In the genomic region with DNA sequence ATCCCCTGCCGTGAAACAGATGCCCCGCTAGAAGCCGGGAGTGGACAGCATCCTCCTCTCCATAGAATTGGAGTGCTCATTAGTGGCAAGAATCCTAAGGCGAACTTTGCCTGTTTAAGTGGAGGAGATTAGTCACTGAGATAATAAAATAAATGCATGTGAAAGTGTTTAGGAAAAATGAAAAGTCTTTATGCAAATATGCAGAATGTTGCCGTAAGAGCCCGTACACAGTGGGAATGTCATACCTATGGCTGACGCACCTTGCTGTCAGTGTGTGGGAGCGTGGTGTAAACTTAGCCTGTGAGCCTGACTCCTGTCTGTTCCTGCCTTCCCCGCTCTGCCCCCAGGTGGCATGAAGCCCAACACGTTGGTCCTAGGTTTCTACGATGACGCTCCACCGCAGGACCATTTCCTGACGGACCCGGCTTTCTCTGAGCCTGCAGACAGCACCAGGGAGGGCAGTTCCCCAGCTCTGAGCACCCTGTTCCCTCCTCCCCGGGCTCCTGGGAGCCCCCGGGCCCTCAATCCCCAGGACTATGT, we compare ENCODE assay signal across 8 cellular contexts. TPM values are rescaled to one million over a fixed set of nuclear protein-coding genes. Genes with fewer than 3 reads are reported as not detected.
DNase-seq lines count a peak whose midpoint lies in the region; ATAC-seq, FAIRE-seq and TF ChIP-seq lines count a peak whose summit lies in the region.

No MANE protein-coding gene starts in this region.

- H4K20me1 ChIP-seq in keratinocyte (ENCODE audit: control insufficient read depth, extremely low read depth, insufficient read depth, low read length) (no peaks in the 10 kb centered on the region), OCI-LY7 (ENCODE audit: insufficient read depth, low read length) (no peaks in the 10 kb centered on the region)

- H3K9me3 Mint-ChIP-seq in T-helper 2 cell treated with Interferon-gamma antibody and Interleukin-4, amounts not matched to agents 5 μg/mL and 100 μg/mL, for 36 hours = no peaks in the 10 kb centered on the region
- H3K9me3 Mint-ChIP-seq in activated B cell treated with CpG ODN at 0.5 μM for 24 hours = no peaks in the 10 kb centered on the region
- no peaks in the 10 kb centered on the region for H3K9me3 Mint-ChIP-seq in activated T-cell treated with anti-CD3 and anti-CD28 coated beads, Interleukin-2, amount 50 U/mL, for 24 hours

- H3K36me3 Mint-ChIP-seq in T-helper 2 cell treated with Interferon-gamma antibody and Interleukin-4, amounts not matched to agents 5 μg/mL and 100 μg/mL, for 36 hours (ENCODE audit: low read depth) = peaks cover 29% of the 10 kb centered on the region
- H3K36me3 Mint-ChIP-seq in activated B cell treated with CpG ODN at 0.5 μM for 24 hours (ENCODE audit: low read depth) = peaks cover 38% of the 10 kb centered on the region
- peaks cover 65% of the 10 kb centered on the region for H3K36me3 Mint-ChIP-seq in activated T-cell treated with anti-CD3 and anti-CD28 coated beads, Interleukin-2, amount 50 U/mL, for 24 hours (ENCODE audit: low read depth)

- no peaks in the 10 kb centered on the region for H3K9me1 ChIP-seq in keratinocyte (ENCODE audit: control insufficient read depth, extremely low read depth, insufficient read depth, low read length)

- ATAC-seq in activated B cell treated with CpG ODN at 0.5 μM for 24 hours (ENCODE audit: low read depth) = no peak
- no peak for ATAC-seq in HG02642 (IDR thresholded peaks at IDR 0.05; ENCODE audit: poor library complexity, unreplicated experiment)

- peak; percentile 97 for FAIRE-seq in keratinocyte (lab: Jason Lieb, UNC)

- H3K9me3 ChIP-seq in keratinocyte (ENCODE audit: control insufficient read depth, low read depth, low read length) = no peaks in the 10 kb centered on the region
- H3K9me3 ChIP-seq in tibial nerve = no peaks in the 10 kb centered on the region
- H3K9me3 ChIP-seq in OCI-LY7 (ENCODE audit: low read length) = no peaks in the 10 kb centered on the region

- H3K4me1 ChIP-seq in keratinocyte (ENCODE audit: control insufficient read depth, extremely low read depth, insufficient read depth, low read length) (peaks cover 30% of the 10 kb centered on the region), tibial nerve (peaks cover 0 to 48% (median 30%) of the 10 kb centered on the region in 4 donors), OCI-LY7 (ENCODE audit: insufficient read depth, low read length, poor library complexity, severe bottlenecking) (peaks cover 9% of the 10 kb centered on the region)

- no peaks in the 10 kb centered on the region for H3K27me3 Mint-ChIP-seq in T-helper 2 cell treated with Interferon-gamma antibody and Interleukin-4, amounts not matched to agents 5 μg/mL and 100 μg/mL, for 36 hours (ENCODE audit: low read depth)
- no peaks in the 10 kb centered on the region for H3K27me3 Mint-ChIP-seq in activated B cell treated with CpG ODN at 0.5 μM for 24 hours
- H3K27me3 Mint-ChIP-seq in activated T-cell treated with anti-CD3 and anti-CD28 coated beads, Interleukin-2, amount 50 U/mL, for 24 hours = no peaks in the 10 kb centered on the region

- H2AFZ ChIP-seq in keratinocyte (ENCODE audit: control insufficient read depth, low read length) (no peak overlapping the region), OCI-LY7 (ENCODE audit: low read length) (no peak overlapping the region)

- H3K27me3 ChIP-seq in keratinocyte (ENCODE audit: control insufficient read depth, extremely low read depth, insufficient read depth, low read length) (no peaks in the 10 kb centered on the region), tibial nerve (no peaks in the 10 kb centered on the region)

- 84 to 85% methylated on average over 17 of the region's 17 CpGs for WGBS in tibial nerve, 2 donors

- H3K4me2 ChIP-seq in keratinocyte (ENCODE audit: control insufficient read depth, extremely low read depth, insufficient read depth, low read depth, low read length) (peak overlapping the region; percentile 95), OCI-LY7 (ENCODE audit: low read length) (no peak overlapping the region)

- TF ChIP-seq CTCF in activated B cell treated with CpG ODN at 0.5 μM for 24 hours (IDR thresholded peaks at IDR 0.05) (no peak), keratinocyte (optimal IDR thresholded peaks at IDR 0.05 in 1 of 3, IDR thresholded peaks at IDR 0.05 in 1 of 3, conservative IDR thresholded peaks at IDR 0.05 in 1 of 3; ENCODE audit: extremely low read depth in 1 of 3, insufficient read depth in 2 of 3, low read length in 3 of 3) (peak in 2 of 3 experiments; percentile 19 to 30), tibial nerve (IDR thresholded peaks at IDR 0.05) (no peak), OCI-LY7 (conservative IDR thresholded peaks at IDR 0.05; ENCODE audit: low read length) (no peak)

- H3K36me3 ChIP-seq in keratinocyte (ENCODE audit: control insufficient read depth in 2 of 2, extremely low read depth in 1 of 2, insufficient read depth in 2 of 2, low read length in 2 of 2) (peaks cover 11 to 27% of the 10 kb centered on the region in 2 experiments), tibial nerve (peaks cover 0 to 56% (median 0%) of the 10 kb centered on the region in 3 donors), OCI-LY7 (ENCODE audit: insufficient read depth, low read length) (peaks cover 20% of the 10 kb centered on the region)

- DNase-seq in T-helper 2 cell treated with Interferon-gamma antibody and Interleukin-4, amounts not matched to agents 5 μg/mL and 100 μg/mL, for 36 hours (ENCODE audit: low spot score) = no peak
- no peak for DNase-seq in T-helper 2 cell
- DNase-seq in activated B cell treated with CpG ODN at 0.5 μM for 24 hours = no peak
- peak; percentile 90 for DNase-seq in keratinocyte (ENCODE audit: low read depth, low spot score)
- DNase-seq in tibial nerve (ENCODE audit: low spot score in 2 of 2) = no peak
- no peak for DNase-seq in activated T-cell treated with anti-CD3 and anti-CD28 coated beads, Interleukin-2, amount 50 U/mL, for 24 hours
- DNase-seq in OCI-LY7 (ENCODE audit: low spot score) = no peak

- peaks cover 31% of the 10 kb centered on the region for H3K79me2 ChIP-seq in keratinocyte (ENCODE audit: control insufficient read depth, insufficient read depth, low read length)
- H3K79me2 ChIP-seq in OCI-LY7 (ENCODE audit: insufficient read depth, low read depth, low read length) = no peaks in the 10 kb centered on the region

- H3K27ac ChIP-seq in keratinocyte (ENCODE audit: control insufficient read depth, insufficient read depth, low read length) = peak overlapping the region; percentile 95
- H3K27ac ChIP-seq in tibial nerve = peak overlapping the region; percentile 96 to 99 (median 98)
- no peak overlapping the region for H3K27ac ChIP-seq in OCI-LY7 (ENCODE audit: low read depth, low read length, poor library complexity, severe bottlenecking)

- no peak overlapping the region for H3K27ac Mint-ChIP-seq in T-helper 2 cell treated with Interferon-gamma antibody and Interleukin-4, amounts not matched to agents 5 μg/mL and 100 μg/mL, for 36 hours
- peak overlapping the region; percentile 53 for H3K27ac Mint-ChIP-seq in activated B cell treated with CpG ODN at 0.5 μM for 24 hours
- H3K27ac Mint-ChIP-seq in activated T-cell treated with anti-CD3 and anti-CD28 coated beads, Interleukin-2, amount 50 U/mL, for 24 hours = no peak overlapping the region

- peaks cover 10% of the 10 kb centered on the region for H3K4me1 Mint-ChIP-seq in T-helper 2 cell treated with Interferon-gamma antibody and Interleukin-4, amounts not matched to agents 5 μg/mL and 100 μg/mL, for 36 hours (ENCODE audit: low read depth)
- H3K4me1 Mint-ChIP-seq in activated B cell treated with CpG ODN at 0.5 μM for 24 hours = peaks cover 22% of the 10 kb centered on the region
- H3K4me1 Mint-ChIP-seq in activated T-cell treated with anti-CD3 and anti-CD28 coated beads, Interleukin-2, amount 50 U/mL, for 24 hours (ENCODE audit: low read depth) = peaks cover 23% of the 10 kb centered on the region

- CTCF ChIA-PET in activated B cell treated with CpG ODN at 0.5 μM for 24 hours (lab: Charles Lee) = no interaction called here
- CTCF ChIA-PET in OCI-LY7 (lab: Charles Lee; ENCODE audit: unreplicated experiment) = no interaction called here

- intact Hi-C loops in activated B cell treated with CpG ODN at 0.5 μM for 24 hours (cut with micrococcal nuclease) = no loop called here
- intact Hi-C loops in OCI-LY7 (cut with micrococcal nuclease; ENCODE audit: unreplicated experiment) = no loop called here

- no peak for TF ChIP-seq POLR2A in tibial nerve (IDR thresholded peaks at IDR 0.05)

- POLR2A ChIA-PET in activated B cell treated with CpG ODN at 0.5 μM for 24 hours (lab: Charles Lee) (interaction anchor here (0.6 to 1.3 kb wide), 2 partner anchors 9 to 13 kb away, joined by 3 to 4 read pairs; a partner anchor contains a TSS), OCI-LY7 (lab: Charles Lee) (no interaction called here)

- TF ChIP-seq EP300 in tibial nerve (IDR thresholded peaks at IDR 0.05) = no peak

- peak overlapping the region; percentile 12 for H3K4me3 Mint-ChIP-seq in T-helper 2 cell treated with Interferon-gamma antibody and Interleukin-4, amounts not matched to agents 5 μg/mL and 100 μg/mL, for 36 hours
- H3K4me3 Mint-ChIP-seq in activated B cell treated with CpG ODN at 0.5 μM for 24 hours = no peak overlapping the region
- no peak overlapping the region for H3K4me3 Mint-ChIP-seq in activated T-cell treated with anti-CD3 and anti-CD28 coated beads, Interleukin-2, amount 50 U/mL, for 24 hours

- H3K9ac ChIP-seq in keratinocyte (ENCODE audit: control insufficient read depth, extremely low read depth, insufficient read depth, low read length) = peak overlapping the region; percentile 99

- H3K4me3 ChIP-seq in keratinocyte (ENCODE audit: control insufficient read depth in 2 of 3, extremely low read depth in 1 of 3, insufficient read depth in 2 of 3, low read depth in 1 of 3, low read length in 3 of 3) = peak overlapping the region; percentile 46 to 97 (median 95)
- H3K4me3 ChIP-seq in tibial nerve = peak overlapping the region in 2 of 4 donors; percentile 83 to 89
- H3K4me3 ChIP-seq in OCI-LY7 (ENCODE audit: low read depth, low read length, poor library complexity, severe bottlenecking) = no peak overlapping the region

- no peaks in the 10 kb centered on the region for H3K9me2 ChIP-seq in OCI-LY7 (ENCODE audit: insufficient read depth, low read length)

- dilution Hi-C loops in keratinocyte (cut with MboI; ENCODE audit: extremely low pct_ligation_motif_present, low sequenced_read_pairs) = no loop called here

- BruUV-seq in OCI-LY7 (replicated peaks; lab: Mats Ljungman, UMichigan) = no TSS peak

RNA-seq across cellular contexts. Expression of a gene that starts 1.7 kb away (rescaled TPM):
- total RNA-seq in activated B cell treated with CpG ODN at 0.5 μM for 24 hours (12.6 and 16.9 TPM in 2 replicates), tibial nerve (100 to 1,000 TPM in 1 of 4 donors, 10 to 100 TPM in 3; 63.9 to 119 (median 80.8) TPM), OCI-LY7 (2022) (1.8 and 3.1 TPM in 2 replicates)
- polyA plus RNA-seq in keratinocyte = 83.8 to 106 TPM (median 93.7 TPM) in 3 replicates
- 56.4 TPM for polyA plus RNA-seq in keratinocyte (2011; ENCODE audit: low read depth)
- polyA plus RNA-seq in keratinocyte (2011; cell fraction: cytosol; rRNA removed) = 39.7 and 76.9 TPM in 2 replicates
- 93.1 and 96.4 TPM in 2 replicates for polyA plus RNA-seq in keratinocyte (2011; cell fraction: nucleus; rRNA removed)
- polyA plus RNA-seq in keratinocyte (2012; ENCODE audit: low replicate concordance) = 62.1 and 119 TPM in 2 replicates
- polyA minus RNA-seq in keratinocyte = 46.0 to 59.9 TPM (median 59.1 TPM) in 3 replicates
- polyA minus RNA-seq in keratinocyte (2011; cell fraction: cytosol; rRNA and poly(A)+ RNA removed) = 103 TPM
- polyA minus RNA-seq in keratinocyte (2011; cell fraction: nucleus; rRNA and poly(A)+ RNA removed) = 37.5 and 40.5 TPM in 2 replicates
- 2.2 and 3.3 TPM in 2 replicates for total RNA-seq in OCI-LY7 (2014; rRNA removed; shearing (Covaris generic))

RNA-seq across cellular contexts. Expression of a gene that starts 9.5 kb away (rescaled TPM):
- 229 and 244 TPM in 2 replicates for total RNA-seq in activated B cell treated with CpG ODN at 0.5 μM for 24 hours
- polyA plus RNA-seq in keratinocyte = 23.1 to 54.5 TPM (median 42.2 TPM) in 3 replicates
- 67.3 TPM for polyA plus RNA-seq in keratinocyte (2011; ENCODE audit: low read depth)
- 17.4 and 30.9 TPM in 2 replicates for polyA plus RNA-seq in keratinocyte (2011; cell fraction: cytosol; rRNA removed)
- polyA plus RNA-seq in keratinocyte (2011; cell fraction: nucleus; rRNA removed) = 108 and 127 TPM in 2 replicates
- polyA plus RNA-seq in keratinocyte (2012; ENCODE audit: low replicate concordance) = 43.4 and 83.7 TPM in 2 replicates
- polyA minus RNA-seq in keratinocyte = 13.9 to 112 TPM (median 41.6 TPM) in 3 replicates
- 65.6 TPM for polyA minus RNA-seq in keratinocyte (2011; cell fraction: cytosol; rRNA and poly(A)+ RNA removed)
- polyA minus RNA-seq in keratinocyte (2011; cell fraction: nucleus; rRNA and poly(A)+ RNA removed) = 35.8 and 36.7 TPM in 2 replicates
- 100 to 1,000 TPM in 1 of 4 donors, 10 to 100 TPM in 3; 72.6 to 124 (median 88.6) TPM for total RNA-seq in tibial nerve
- total RNA-seq in OCI-LY7 (2014; rRNA removed; shearing (Covaris generic)) = 154 and 174 TPM in 2 replicates
- 247 and 264 TPM in 2 replicates for total RNA-seq in OCI-LY7 (2022)

RNA-seq across cellular contexts. Expression of a gene that starts 12.9 kb away (rescaled TPM):
- total RNA-seq in activated B cell treated with CpG ODN at 0.5 μM for 24 hours = 48.0 and 48.9 TPM in 2 replicates
- 14.5 to 24.9 TPM (median 19.8 TPM) in 3 replicates for polyA plus RNA-seq in keratinocyte
- polyA plus RNA-seq in keratinocyte (2011; ENCODE audit: low read depth) = 2.7 TPM
- polyA plus RNA-seq in keratinocyte (2011; cell fraction: cytosol; rRNA removed) = 3.7 and 8.3 TPM in 2 replicates
- 55.8 and 64.8 TPM in 2 replicates for polyA plus RNA-seq in keratinocyte (2011; cell fraction: nucleus; rRNA removed)
- polyA plus RNA-seq in keratinocyte (2012; ENCODE audit: low replicate concordance) = 10.5 and 21.0 TPM in 2 replicates
- polyA minus RNA-seq in keratinocyte = 21.7 to 43.2 TPM (median 31.8 TPM) in 3 replicates
- polyA minus RNA-seq in keratinocyte (2011; cell fraction: cytosol; rRNA and poly(A)+ RNA removed) = 13.6 TPM
- 30.8 and 32.0 TPM in 2 replicates for polyA minus RNA-seq in keratinocyte (2011; cell fraction: nucleus; rRNA and poly(A)+ RNA removed)
- 10 to 100 TPM; 11.8 to 36.8 (median 32.1) TPM for total RNA-seq in tibial nerve
- total RNA-seq in OCI-LY7 (2014; rRNA removed; shearing (Covaris generic)) = 15.7 and 17.0 TPM in 2 replicates
- total RNA-seq in OCI-LY7 (2022) = 21.1 and 25.6 TPM in 2 replicates

RNA-seq across cellular contexts. Expression of a gene that starts 24.1 kb away (rescaled TPM):
- 3.4 and 4.5 TPM in 2 replicates for total RNA-seq in activated B cell treated with CpG ODN at 0.5 μM for 24 hours
- polyA plus RNA-seq in keratinocyte = 1.0 to 1.4 TPM (median 1.2 TPM) in 3 replicates
- not detected for polyA plus RNA-seq in keratinocyte (2011; ENCODE audit: low read depth)
- 0.34 and 1.1 TPM in 2 replicates for polyA plus RNA-seq in keratinocyte (2011; cell fraction: cytosol; rRNA removed)
- polyA plus RNA-seq in keratinocyte (2011; cell fraction: nucleus; rRNA removed) = 0.93 and 1.3 TPM in 2 replicates
- polyA plus RNA-seq in keratinocyte (2012; ENCODE audit: low replicate concordance) = 1.5 and 2.4 TPM in 2 replicates
- 0.93 to 2.0 TPM (median 1.4 TPM) in 3 replicates for polyA minus RNA-seq in keratinocyte
- polyA minus RNA-seq in keratinocyte (2011; cell fraction: cytosol; rRNA and poly(A)+ RNA removed) = 2.1 TPM
- 0.62 and 0.95 TPM in 2 replicates for polyA minus RNA-seq in keratinocyte (2011; cell fraction: nucleus; rRNA and poly(A)+ RNA removed)
- total RNA-seq in tibial nerve = 10 to 100 TPM in 1 of 4 donors, 1 to 10 TPM in 3; 2.8 to 13.3 (median 5.0) TPM
- 2.8 and 4.9 TPM in 2 replicates for total RNA-seq in OCI-LY7 (2014; rRNA removed; shearing (Covaris generic))
- total RNA-seq in OCI-LY7 (2022) = 3.3 and 3.8 TPM in 2 replicates

RNA-seq across cellular contexts. Expression of a gene that starts 30.2 kb away (rescaled TPM):
- total RNA-seq in activated B cell treated with CpG ODN at 0.5 μM for 24 hours (0.16 and 0.34 TPM in 2 replicates), tibial nerve (1 to 10 TPM in 1 of 4 donors, not detected in 3; 3.0 TPM), OCI-LY7 (2022) (not detected in 2 replicates)
- 0.07 to 0.30 TPM (median 0.20 TPM) in 3 replicates for polyA plus RNA-seq in keratinocyte
- 0.21 TPM for polyA plus RNA-seq in keratinocyte (2011; ENCODE audit: low read depth)
- 0.02 and 0.10 TPM in 2 replicates for polyA plus RNA-seq in keratinocyte (2011; cell fraction: cytosol; rRNA removed)
- 1.3 and 1.6 TPM in 2 replicates for polyA plus RNA-seq in keratinocyte (2011; cell fraction: nucleus; rRNA removed)
- polyA plus RNA-seq in keratinocyte (2012; ENCODE audit: low replicate concordance) = 0.14 and 0.42 TPM in 2 replicates
- polyA minus RNA-seq in keratinocyte = 0.46 TPM in 1 of 3 replicates, not detected in the others
- polyA minus RNA-seq in keratinocyte (2011; cell fraction: cytosol; rRNA and poly(A)+ RNA removed) = not detected
- polyA minus RNA-seq in keratinocyte (2011; cell fraction: nucleus; rRNA and poly(A)+ RNA removed) = 0.42 and 0.70 TPM in 2 replicates
- total RNA-seq in OCI-LY7 (2014; rRNA removed; shearing (Covaris generic)) = not detected in 2 replicates

Comparison
In these comparisons a context has a peak if more than half of its experiments do, and no peak if none do; other contexts are left out.
1. CTCF ChIP-seq: peak in keratinocyte (2 of 3); none in activated B cell treated with CpG ODN at 0.5 μM for 24 hours (single experiment), tibial nerve (0 of 5) and OCI-LY7 (single experiment).